Comparison of ENCODE assay signal across 20 cellular contexts in the genomic region with DNA sequence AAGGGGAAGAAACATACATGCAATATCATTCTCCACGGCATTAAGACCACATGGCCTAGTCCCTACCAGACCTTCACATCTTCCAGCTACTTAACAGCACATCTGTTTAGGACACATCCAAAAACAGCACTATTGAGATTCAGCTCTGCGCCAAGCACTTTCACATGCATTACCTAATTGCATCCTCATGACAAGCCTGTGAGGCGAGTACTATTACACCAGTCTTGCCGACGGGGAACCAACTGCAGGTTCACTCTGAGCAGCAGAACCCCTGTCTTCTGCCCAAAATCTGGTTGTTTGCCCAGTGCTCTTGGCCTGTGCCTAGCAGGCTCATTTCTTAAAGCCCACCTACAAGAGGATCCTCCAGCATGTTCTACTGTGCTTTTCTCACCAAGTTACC.
DNase-seq lines count a peak whose midpoint lies in the region; ATAC-seq lines count a peak whose summit lies in the region.
"Had no signal": no experiment of that assay in that cellular context is flagged by ENCODE, and none has a peak within 500 bp of the region (broad histone marks: within the 10 kb centered on the region; RNA-seq: fewer than 3 reads in every experiment).

No MANE protein-coding gene starts in this region.

- peaks cover 100% of the 10 kb centered on the region for H3K79me2 ChIP-seq in GM23248 (ENCODE audit: insufficient read depth)

- H3K27ac ChIP-seq in GM23248 (no peak overlapping the region), skeletal muscle tissue (ENCODE audit: low read depth, low read length) (peak overlapping the region; percentile 67)
- H3K27ac ChIP-seq: epithelial cell of prostate had no signal

- H3K4me1 ChIP-seq in GM23248 (ENCODE audit: insufficient read depth) (peaks cover 17% of the 10 kb centered on the region), skeletal muscle tissue (ENCODE audit: control insufficient read depth in 3 of 3, insufficient read depth in 3 of 3, low read length in 3 of 3) (peaks cover 29 to 44% (median 33%) of the 10 kb centered on the region in 3 donors)

- peaks cover 85% of the 10 kb centered on the region for H3K4me1 Mint-ChIP-seq in activated naive CD4-positive, alpha-beta T cell treated with anti-CD3 and anti-CD28 coated beads, Interleukin-2, amount 50 U/mL, for 24 hours

- H3K9me2 ChIP-seq in GM23248 (ENCODE audit: insufficient read depth): no peaks in the 10 kb centered on the region

- 41% methylated on average over 5 of the region's 5 CpGs for WGBS in GM23248 (ENCODE audit: low coverage in 1 of 2, low lambda C conversion rate in 2 of 2, missing lambda C conversion rate in 2 of 2), 2 experiments

- in situ Hi-C loops in GM23248 (cut with MboI): no loop called here

- H3K9ac ChIP-seq in GM23248: no peak overlapping the region
- H3K9ac ChIP-seq in skeletal muscle tissue (ENCODE audit: low read depth in 1 of 3, low read length in 3 of 3): peak overlapping the region in 1 of 3 donors; percentile 10

- no peaks in the 10 kb centered on the region for H3K27me3 ChIP-seq in GM23248 (replicated peaks; ENCODE audit: insufficient read depth)
- no peaks in the 10 kb centered on the region for H3K27me3 ChIP-seq in skeletal muscle tissue (ENCODE audit: control insufficient read depth in 3 of 3, insufficient read depth in 3 of 3, low read length in 3 of 3)
- H3K27me3 ChIP-seq: MG63 had no signal

- no peak overlapping the region for H2AFZ ChIP-seq in GM23248

- no peaks in the 10 kb centered on the region for H3K27me3 Mint-ChIP-seq in activated naive CD4-positive, alpha-beta T cell treated with anti-CD3 and anti-CD28 coated beads, Interleukin-2, amount 50 U/mL, for 24 hours
- H3K27me3 Mint-ChIP-seq: activated naive CD8-positive, alpha-beta T cell treated with anti-CD3 and anti-CD28 coated beads, Interleukin-2, amount 10 ng/mL, durations not matched to agents 7 days and 5 days had no signal

- H3K4me3 ChIP-seq in GM23248 (no peak overlapping the region), skeletal muscle tissue (ENCODE audit: low read length in 3 of 3) (peak overlapping the region; percentile 2 to 28 (median 8))
- H3K4me3 ChIP-seq: MG63, smooth muscle cell had no signal

- peak; percentile 31 for ATAC-seq in esophagus mucosa

- no peaks in the 10 kb centered on the region for H3K9me3 ChIP-seq in GM23248 (ENCODE audit: low read depth)
- H3K9me3 ChIP-seq in skeletal muscle tissue (ENCODE audit: control insufficient read depth in 3 of 3, low read length in 3 of 3): no peaks in the 10 kb centered on the region
- H3K9me3 ChIP-seq: MG63 had no signal

- no peak overlapping the region for H3K4me3 Mint-ChIP-seq in activated naive CD4-positive, alpha-beta T cell treated with anti-CD3 and anti-CD28 coated beads, Interleukin-2, amount 50 U/mL, for 24 hours
- H3K4me3 Mint-ChIP-seq: activated naive CD8-positive, alpha-beta T cell treated with anti-CD3 and anti-CD28 coated beads, Interleukin-2, amount 10 ng/mL, durations not matched to agents 7 days and 5 days had no signal

- H3K4me2 ChIP-seq in GM23248 (ENCODE audit: unreplicated experiment): no peak overlapping the region
- H3K4me2 ChIP-seq: smooth muscle cell had no signal

- H3K36me3 Mint-ChIP-seq in activated naive CD4-positive, alpha-beta T cell treated with anti-CD3 and anti-CD28 coated beads, Interleukin-2, amount 50 U/mL, for 24 hours: peaks cover 5% of the 10 kb centered on the region

- H3K27ac Mint-ChIP-seq in activated naive CD4-positive, alpha-beta T cell treated with anti-CD3 and anti-CD28 coated beads, Interleukin-2, amount 50 U/mL, for 24 hours: peak overlapping the region; percentile 46
- H3K27ac Mint-ChIP-seq: activated naive CD8-positive, alpha-beta T cell treated with anti-CD3 and anti-CD28 coated beads, Interleukin-2, amount 10 ng/mL, durations not matched to agents 7 days and 5 days had no signal

- H4K20me1 ChIP-seq in GM23248 (ENCODE audit: insufficient read depth): peaks cover 3% of the 10 kb centered on the region; the same call in 1 of the 2 replicates

- 0 out of 2 replicates have a peak, but pooled peaks cover 15% of the 10 kb centered on the region for H3F3A ChIP-seq in GM23248 (ENCODE audit: insufficient read depth)

- no peak for DNase-seq in activated naive CD4-positive, alpha-beta T cell treated with Interleukin-2 at 50 U/mL for 16 hours
- DNase-seq in GM23248 (peak; percentile 41), AML-193 (lab: John Stamatoyannopoulos, UW) (no peak), NCI-H774 (lab: John Stamatoyannopoulos, UW) (no peak)
- no peak for DNase-seq in activated CD4-positive, alpha-beta T cell treated with anti-CD3 and anti-CD28 coated beads for 48 hours
- DNase-seq: activated CD4-positive, alpha-beta T cell treated with anti-CD3 and anti-CD28 coated beads, Interleukin-2, amount 50 U/mL, for 1 hour; activated naive CD8-positive, alpha-beta T cell treated with anti-CD3 and anti-CD28 coated beads, Interleukin-2, amount 10 ng/mL, durations not matched to agents 7 days and 5 days; activated T-cell treated with anti-CD3 and anti-CD28 coated beads for 4 hours; EL; NCI-H1694 treated with DMSO at 0.1 percent for 48 hours; NCI-H2227 treated with DMSO at 0.1 percent for 48 hours; stimulated activated CD8-positive, alpha-beta memory T cell treated with anti-CD3 and anti-CD28 coated beads, Interleukin-4, amount 100 ng/mL, for 48 hours; SW 1271 had no signal

- H3K36me3 ChIP-seq in GM23248 (ENCODE audit: low read depth) (no peaks in the 10 kb centered on the region), skeletal muscle tissue (ENCODE audit: control insufficient read depth in 3 of 3, insufficient read depth in 3 of 3, low read length in 3 of 3) (no peaks in the 10 kb centered on the region)
- H3K36me3 ChIP-seq: MG63 had no signal

- no peaks in the 10 kb centered on the region for H3K9me3 Mint-ChIP-seq in activated naive CD4-positive, alpha-beta T cell treated with anti-CD3 and anti-CD28 coated beads, Interleukin-2, amount 50 U/mL, for 24 hours
- H3K9me3 Mint-ChIP-seq: activated naive CD8-positive, alpha-beta T cell treated with anti-CD3 and anti-CD28 coated beads, Interleukin-2, amount 10 ng/mL, durations not matched to agents 7 days and 5 days; brain had no signal
